Comparison of ENCODE assay signal across 8 cellular contexts in genomic region chr22:30425327-30425615, GRCh38. TPM values are rescaled to one million over a fixed set of nuclear protein-coding genes. Genes with fewer than 3 reads are reported as not detected.
DNase-seq lines count a peak whose midpoint lies in the region; ATAC-seq and TF ChIP-seq lines count a peak whose summit lies in the region.

No MANE protein-coding gene starts in this region.

- TF ChIP-seq CTCF in HCT116 (IDR thresholded peaks at IDR 0.05 in 2 of 3, conservative IDR thresholded peaks at IDR 0.05 in 1 of 3; ENCODE audit: borderline replicate concordance in 1 of 3, insufficient read depth in 1 of 3, low read depth in 2 of 3, low read length in 2 of 3), result no peak
- no peak for TF ChIP-seq CTCF in hepatocyte (IDR thresholded peaks at IDR 0.05; ENCODE audit: poor library complexity)

- DNase-seq in HCT116 (ENCODE audit: low read depth, low spot score), result no peak
- no peak for DNase-seq in activated CD4-positive, alpha-beta memory T cell treated with anti-CD3 and anti-CD28 coated beads for 36 hours
- DNase-seq in hepatocyte (ENCODE audit: low spot score), result no peak
- DNase-seq in NCI-H1694 (lab: John Stamatoyannopoulos, UW), result no peak

- H4K20me1 ChIP-seq in HCT116 (ENCODE audit: insufficient read depth) (no peaks in the 10 kb centered on the region), hepatocyte (ENCODE audit: insufficient read depth, poor library complexity, severe bottlenecking) (no peaks in the 10 kb centered on the region)

- no peaks in the 10 kb centered on the region for H3K9me3 ChIP-seq in HCT116 (ENCODE audit: control insufficient read depth in 1 of 2, insufficient read depth in 1 of 2, low read depth in 1 of 2, low read length in 2 of 2)
- no peaks in the 10 kb centered on the region for H3K9me3 ChIP-seq in hepatocyte (ENCODE audit: low read depth)

- intact Hi-C loops in HCT116 (cut with micrococcal nuclease), result loop anchor here (5.0 to 10.0 kb wide), 2 partner anchors 138 to 660 kb away; partner anchors contain the start of genes CASTOR1 and SMTN
- intact Hi-C loops in activated CD4-positive, alpha-beta memory T cell treated with anti-CD3 and anti-CD28 coated beads for 36 hours (cut with micrococcal nuclease), result loop anchor here (10.0 kb wide), 1 partner anchor 260 kb away; no protein-coding TSS in a partner anchor

- peaks cover 52% of the 10 kb centered on the region for H3K4me1 Mint-ChIP-seq in activated CD4-positive, alpha-beta memory T cell treated with anti-CD3 and anti-CD28 coated beads for 36 hours (ENCODE audit: low read depth)

- RAD21 ChIA-PET in HCT116 (lab: Charles Lee; ENCODE audit: low non-redundant PET in 1 of 2, low total read pairs in 2 of 2, uncharacterized antibody in 2 of 2, unreplicated experiment in 2 of 2), result interaction anchor here (1.6 to 1.8 kb wide), 2 partner anchors 137 to 138 kb away, joined by 3 to 6 read pairs; no protein-coding TSS in a partner anchor

- H3K27me3 ChIP-seq in HCT116 (ENCODE audit: insufficient read depth, low read length), result no peaks in the 10 kb centered on the region
- no peaks in the 10 kb centered on the region for H3K27me3 ChIP-seq in hepatocyte

- WGBS in hepatocyte (ENCODE audit: low lambda C conversion rate, missing lambda C conversion rate), result 11% methylated on average over 9 of the region's 9 CpGs

- TF ChIP-seq RAD21 in HCT116 (IDR thresholded peaks at IDR 0.05; ENCODE audit: low read depth), result no peak

- H3K27ac ChIP-seq in HCT116 (ENCODE audit: low read depth, low read length) (peak overlapping the region; percentile 98), hepatocyte (peak overlapping the region; percentile 71), skin epidermis (peak overlapping the region in 20 of 21 experiments; percentile 20 to 99 (median 79))

- POLR2A ChIA-PET in HCT116 (lab: Charles Lee), result interaction anchor here (0.9 to 4.6 kb wide), 6 partner anchors 20 to 137 kb away, joined by 3 to 40 read pairs (median 6); partner anchors contain the start of genes SEC14L2 and TBC1D10A
- POLR2A ChIA-PET in activated CD4-positive, alpha-beta memory T cell treated with anti-CD3 and anti-CD28 coated beads for 36 hours (lab: Charles Lee), result interaction anchor here (1.2 to 6.0 kb wide), 5 partner anchors 13 to 159 kb away, joined by 4 to 53 read pairs (median 10); partner anchors contain the start of gene SEC14L2

- H3K4me2 ChIP-seq in HCT116 (ENCODE audit: low read length) (peak overlapping the region; percentile 93), hepatocyte (peak overlapping the region; percentile 80)

- H3K9ac ChIP-seq in HCT116 (ENCODE audit: low read length), result peak overlapping the region; percentile 96

- H2AFZ ChIP-seq in HCT116 (ENCODE audit: low read depth, low read length, poor library complexity, severe bottlenecking) (peak overlapping the region; percentile 50), hepatocyte (peak overlapping the region; percentile 76)

- H3K79me2 ChIP-seq in HCT116 (ENCODE audit: insufficient read depth, low read length) (peaks cover 22% of the 10 kb centered on the region; the same call in 1 of the 2 replicates), hepatocyte (peaks cover under 1% of the 10 kb centered on the region)

- H3K4me1 ChIP-seq in HCT116 (ENCODE audit: control insufficient read depth in 1 of 2, insufficient read depth in 2 of 2, low read length in 2 of 2), result peaks cover 32 to 64% of the 10 kb centered on the region in 2 experiments
- H3K4me1 ChIP-seq in hepatocyte (ENCODE audit: insufficient read depth), result peaks cover 38% of the 10 kb centered on the region

- ATAC-seq in HCT116 (no peak), HG02884 (IDR thresholded peaks at IDR 0.05; ENCODE audit: unreplicated experiment) (no peak), HG02610 (IDR thresholded peaks at IDR 0.05; ENCODE audit: unreplicated experiment) (no peak), GM19328 (IDR thresholded peaks at IDR 0.05; ENCODE audit: unreplicated experiment) (no peak)

- CTCF ChIA-PET in HCT116 (lab: Charles Lee), result interaction anchor here (0.6 to 2.7 kb wide), 4 partner anchors 19 to 137 kb away, joined by 3 to 12 read pairs (median 6); no protein-coding TSS in a partner anchor
- CTCF ChIA-PET in activated CD4-positive, alpha-beta memory T cell treated with anti-CD3 and anti-CD28 coated beads for 36 hours (lab: Charles Lee), result interaction anchor here (0.7 to 7.5 kb wide), 12 partner anchors 11 to 311 kb away, joined by 3 to 113 read pairs (median 8); partner anchors contain the start of genes CASTOR1, RNF215 and SEC14L2

- H3K27me3 Mint-ChIP-seq in activated CD4-positive, alpha-beta memory T cell treated with anti-CD3 and anti-CD28 coated beads for 36 hours, result no peaks in the 10 kb centered on the region

- BruUV-seq in HCT116 (replicated peaks; lab: Mats Ljungman, UMichigan), result no TSS peak

- H3K4me3 Mint-ChIP-seq in activated CD4-positive, alpha-beta memory T cell treated with anti-CD3 and anti-CD28 coated beads for 36 hours, result peak overlapping the region; percentile 90

- peak overlapping the region; percentile 82 for H3K4me3 ChIP-seq in HCT116 (replicated peaks in 1 of 2; ENCODE audit: low read depth in 1 of 2, low read length in 2 of 2)
- peak overlapping the region; percentile 59 for H3K4me3 ChIP-seq in hepatocyte
- peak overlapping the region; percentile 44 to 83 (median 65) for H3K4me3 ChIP-seq in skin epidermis

- H3K36me3 ChIP-seq in HCT116 (ENCODE audit: control insufficient read depth in 1 of 2, insufficient read depth in 2 of 2, low read length in 2 of 2), result peaks cover 2 to 15% of the 10 kb centered on the region in 2 experiments; a peak in 2 of 4 replicates
- no peaks in the 10 kb centered on the region for H3K36me3 ChIP-seq in hepatocyte (replicated peaks; ENCODE audit: insufficient read depth, low read depth)

- no peaks in the 10 kb centered on the region for H3K9me2 ChIP-seq in HCT116 (ENCODE audit: insufficient read depth)
- no peaks in the 10 kb centered on the region for H3K9me2 ChIP-seq in hepatocyte (replicated peaks; ENCODE audit: insufficient read depth)

- no peak for TF ChIP-seq POLR2A in HCT116 (IDR thresholded peaks at IDR 0.05; ENCODE audit: borderline replicate concordance, extremely low read depth, insufficient read depth, insufficient read length)

- H3K9me3 Mint-ChIP-seq in activated CD4-positive, alpha-beta memory T cell treated with anti-CD3 and anti-CD28 coated beads for 36 hours, result no peaks in the 10 kb centered on the region

- peak overlapping the region; percentile 95 for H3K27ac Mint-ChIP-seq in activated CD4-positive, alpha-beta memory T cell treated with anti-CD3 and anti-CD28 coated beads for 36 hours

- H3K36me3 Mint-ChIP-seq in activated CD4-positive, alpha-beta memory T cell treated with anti-CD3 and anti-CD28 coated beads for 36 hours, result peaks cover 28% of the 10 kb centered on the region

TF ChIP-seq in HCT116, 20 proteins besides CTCF, POLR2A, EP300 and RAD21:
- no peak for TF ChIP-seq MAX (IDR thresholded peaks at IDR 0.05)
- no peak for TF ChIP-seq YY1 (IDR thresholded peaks at IDR 0.05; ENCODE audit: extremely low read depth, insufficient replicate concordance, low read depth, low read length)
- no peak for TF ChIP-seq SRF (IDR thresholded peaks at IDR 0.05; ENCODE audit: low read depth)
- no peak for TF ChIP-seq ZNF274 (IDR thresholded peaks at IDR 0.05; ENCODE audit: low read depth, low read length)
- no peak for TF ChIP-seq FOSL1 (IDR thresholded peaks at IDR 0.05; ENCODE audit: low read depth)
- no peak for TF ChIP-seq TCF7L2 (IDR thresholded peaks at IDR 0.05; ENCODE audit: borderline replicate concordance, extremely low read depth, insufficient read depth, insufficient read length)

RNA-seq across cellular contexts. Expression of gene MTFP1, which starts 0.3 kb away (rescaled TPM):
- total RNA-seq in HCT116 (2021; ENCODE audit: unreplicated experiment), result 36.1 TPM
- polyA plus RNA-seq in HCT116 (2012), result 49.2 and 55.4 TPM in 2 replicates
- 10 to 100 TPM; 50.5 to 54.5 TPM for total RNA-seq in activated CD4-positive, alpha-beta memory T cell treated with anti-CD3 and anti-CD28 coated beads for 36 hours
- 10.3 and 16.3 TPM in 2 replicates for total RNA-seq in hepatocyte
- 22.3 and 24.3 TPM in 2 replicates for polyA plus RNA-seq in hepatocyte

RNA-seq across cellular contexts. Expression of gene SEC14L2, which starts 28.5 kb away (rescaled TPM):
- total RNA-seq in HCT116 (2021; ENCODE audit: unreplicated experiment) (33.5 TPM), hepatocyte (3.9 and 9.9 TPM in 2 replicates)
- 31.0 and 34.2 TPM in 2 replicates for polyA plus RNA-seq in HCT116 (2012)
- total RNA-seq in activated CD4-positive, alpha-beta memory T cell treated with anti-CD3 and anti-CD28 coated beads for 36 hours, result 10 to 100 TPM; 12.8 to 15.3 TPM
- 9.0 and 10.9 TPM in 2 replicates for polyA plus RNA-seq in hepatocyte

RNA-seq across cellular contexts. Expression of gene RNF215, which starts 38.1 kb away (rescaled TPM):
- total RNA-seq in HCT116 (2021; ENCODE audit: unreplicated experiment), result 20.2 TPM
- 20.9 and 21.4 TPM in 2 replicates for polyA plus RNA-seq in HCT116 (2012)
- 10 to 100 TPM in 1 of 2 experiments, 1 to 10 TPM in 1; 8.8 to 10.2 TPM for total RNA-seq in activated CD4-positive, alpha-beta memory T cell treated with anti-CD3 and anti-CD28 coated beads for 36 hours
- total RNA-seq in hepatocyte, result 12.6 and 18.1 TPM in 2 replicates
- 7.2 and 10.4 TPM in 2 replicates for polyA plus RNA-seq in hepatocyte

RNA-seq across cellular contexts. Expression of gene SEC14L3, which starts 46.5 kb away (rescaled TPM):
- not detected for total RNA-seq in HCT116 (2021; ENCODE audit: unreplicated experiment)
- polyA plus RNA-seq in HCT116 (2012), result 0.03 TPM in 1 of 2 replicates, not detected in the other
- total RNA-seq in activated CD4-positive, alpha-beta memory T cell treated with anti-CD3 and anti-CD28 coated beads for 36 hours, result not detected
- not detected in 2 replicates for total RNA-seq in hepatocyte
- not detected in 2 replicates for polyA plus RNA-seq in hepatocyte
